ENCODE assay signal across 9 cellular contexts in the genomic region with DNA sequence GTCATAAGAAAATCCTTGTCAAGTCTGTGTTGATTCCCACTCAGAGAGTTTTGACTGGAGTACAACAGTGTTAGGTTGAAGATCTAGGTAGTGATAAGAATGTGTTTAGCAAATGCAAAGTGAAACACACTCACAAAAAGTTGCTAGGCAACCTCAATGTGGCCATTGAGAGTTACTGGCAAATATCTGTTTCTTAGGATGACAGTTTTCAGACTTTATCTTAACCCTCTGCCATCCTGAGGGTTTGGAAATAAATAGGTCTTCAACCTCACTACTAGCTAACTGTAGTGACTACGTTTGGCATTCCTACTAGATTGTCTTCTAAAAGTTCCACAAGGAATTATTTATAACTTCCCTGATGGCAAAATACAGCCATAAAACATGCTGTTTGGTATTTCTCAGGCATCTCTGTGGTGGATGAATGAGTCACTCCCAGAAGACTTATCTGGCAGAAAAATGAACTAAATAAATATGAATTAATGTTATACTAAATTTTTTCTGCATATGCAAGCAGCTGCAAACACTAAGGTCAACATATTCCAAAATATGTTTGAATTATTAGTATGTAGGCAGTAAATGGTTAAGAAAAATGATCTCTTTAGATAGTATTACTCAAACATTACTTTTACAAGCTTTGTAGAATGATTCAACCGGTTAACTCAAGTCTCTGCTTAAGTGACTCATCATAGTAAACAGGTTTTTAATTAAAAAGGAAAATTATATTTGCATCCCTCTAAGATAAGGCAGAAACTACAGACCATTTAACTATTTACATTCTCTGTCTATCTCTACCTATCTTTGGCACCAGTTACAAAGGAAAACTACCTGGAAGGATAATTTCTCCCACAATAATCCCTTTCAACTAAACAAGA. TPM values are rescaled to one million over a fixed set of nuclear protein-coding genes. Genes with fewer than 3 reads are reported as not detected.
DNase-seq lines count a peak whose midpoint lies in the region; ATAC-seq, FAIRE-seq and TF ChIP-seq lines count a peak whose summit lies in the region.
"Had no signal": no experiment of that assay in that cellular context is flagged by ENCODE, and none has a peak within 500 bp of the region (broad histone marks: within the 10 kb centered on the region; RNA-seq: fewer than 3 reads in every experiment).

No MANE protein-coding gene starts in this region.

- CTCF ChIA-PET in endothelial cell of umbilical vein (lab: Charles Lee) = interaction anchor here (0.8 to 2.6 kb wide), 3 partner anchors 18 to 134 kb away, joined by 3 to 18 read pairs (median 3); a partner anchor contains a TSS

- TF ChIP-seq EP300 in sigmoid colon (IDR thresholded peaks at IDR 0.05) = no peak

- H3K4me1 ChIP-seq in endothelial cell of umbilical vein (ENCODE audit: control insufficient read depth, extremely low read depth, insufficient read depth, low read length) (peaks cover 7% of the 10 kb centered on the region), sigmoid colon (peaks cover 0 to 39% (median 31%) of the 10 kb centered on the region in 4 donors)

- intact Hi-C loops in endothelial cell of umbilical vein (cut with micrococcal nuclease) = no loop called here
- intact Hi-C loops in sigmoid colon (cut with DNase I) = no loop called here

- no peak overlapping the region for H3K4me3 ChIP-seq in endothelial cell of umbilical vein (replicated peaks in 1 of 3; ENCODE audit: insufficient read depth in 1 of 3, low read depth in 1 of 3, low read length in 3 of 3)
- H3K4me3 ChIP-seq in sigmoid colon = no peak overlapping the region

- H3K79me2 ChIP-seq in endothelial cell of umbilical vein (ENCODE audit: control insufficient read depth, insufficient read depth, low read length) = no peaks in the 10 kb centered on the region

- no peaks in the 10 kb centered on the region for H3K9me3 ChIP-seq in endothelial cell of umbilical vein (replicated peaks; ENCODE audit: control insufficient read depth, insufficient read depth, low read length)
- no peaks in the 10 kb centered on the region for H3K9me3 ChIP-seq in sigmoid colon

- H3K27me3 ChIP-seq in endothelial cell of umbilical vein (ENCODE audit: control insufficient read depth in 2 of 2, insufficient read depth in 2 of 2, low read length in 2 of 2) = no peaks in the 10 kb centered on the region
- no peaks in the 10 kb centered on the region for H3K27me3 ChIP-seq in sigmoid colon

- dilution Hi-C loops in endothelial cell of umbilical vein (cut with MboI; ENCODE audit: extremely low pct_ligation_motif_present, low sequenced_read_pairs) = no loop called here

- H3K4me2 ChIP-seq in endothelial cell of umbilical vein (ENCODE audit: insufficient read depth, low read length) = no peak overlapping the region

- peak overlapping the region; percentile 3 for H3K27ac ChIP-seq in endothelial cell of umbilical vein (ENCODE audit: insufficient read depth, low read depth, low read length)
- H3K27ac ChIP-seq in sigmoid colon = peak overlapping the region in 3 of 4 donors; percentile 15 to 45 (median 31)

- WGBS in sigmoid colon, 2 donors = 4 to 32% methylated on average over 2 of the region's 2 CpGs

- POLR2A ChIA-PET in endothelial cell of umbilical vein (lab: Charles Lee) = no interaction called here

- no peak overlapping the region for H3K9ac ChIP-seq in endothelial cell of umbilical vein (replicated peaks; ENCODE audit: extremely low read depth, insufficient read depth, low read length)

- no TSS peak for BruUV-seq in endothelial cell of umbilical vein (replicated peaks; lab: Mats Ljungman, UMichigan)

- no peak for TF ChIP-seq CTCF in endothelial cell of umbilical vein (IDR thresholded peaks at IDR 0.05; ENCODE audit: extremely low read depth in 1 of 2, insufficient read depth in 1 of 2, low read depth in 1 of 2, low read length in 2 of 2)
- no peak for TF ChIP-seq CTCF in sigmoid colon (IDR thresholded peaks at IDR 0.05)

- H2AFZ ChIP-seq in endothelial cell of umbilical vein (ENCODE audit: low read depth, low read length) = no peak overlapping the region

- H3K9me1 ChIP-seq in endothelial cell of umbilical vein (replicated peaks; ENCODE audit: control insufficient read depth, extremely low read depth, insufficient read depth, low read length) = no peaks in the 10 kb centered on the region

- DNase-seq in GM03348 (ENCODE audit: low spot score) (peak; percentile 80), RKO (ENCODE audit: low spot score) (peak; percentile 75), endothelial cell of umbilical vein (ENCODE audit: low read depth, low spot score) (peak; percentile 75), sigmoid colon (no peak), NCI-H748 (lab: John Stamatoyannopoulos, UW; ENCODE audit: unreplicated experiment) (no peak), mucosa of gallbladder (ENCODE audit: low spot score) (no peak)

- no peak for ATAC-seq in GM21529 (IDR thresholded peaks at IDR 0.05; ENCODE audit: unreplicated experiment)
- no peak for ATAC-seq in HG03432 (IDR thresholded peaks at IDR 0.05; ENCODE audit: unreplicated experiment)

- H4K20me1 ChIP-seq in endothelial cell of umbilical vein (replicated peaks; ENCODE audit: control insufficient read depth, extremely low read depth, insufficient read depth, low read length) = no peaks in the 10 kb centered on the region

- H3K36me3 ChIP-seq in endothelial cell of umbilical vein (ENCODE audit: control insufficient read depth in 2 of 2, extremely low read depth in 1 of 2, insufficient read depth in 2 of 2, low read length in 2 of 2) (no peaks in the 10 kb centered on the region), sigmoid colon (no peaks in the 10 kb centered on the region)

- TF ChIP-seq POLR2A in endothelial cell of umbilical vein (IDR thresholded peaks at IDR 0.05; ENCODE audit: low read depth, low read length) (no peak), sigmoid colon (IDR thresholded peaks at IDR 0.05) (no peak)

- FAIRE-seq in endothelial cell of umbilical vein (lab: Jason Lieb, UNC) = no peak
- FAIRE-seq: TTC549 had no signal

TF ChIP-seq in endothelial cell of umbilical vein, 7 proteins besides CTCF, POLR2A, EP300 and RAD21:
- TF ChIP-seq JUN (IDR thresholded peaks at IDR 0.05; ENCODE audit: borderline replicate concordance, insufficient read depth, insufficient read length, low read depth) = peak; percentile 35
- no peak for TF ChIP-seq GATA2 (IDR thresholded peaks at IDR 0.05; ENCODE audit: insufficient read depth, insufficient read length, low read depth, low read length)
TF ChIP-seq in endothelial cell of umbilical vein: peak in this region for 1.

RNA-seq across cellular contexts. Expression of a gene that starts 17.1 kb away (rescaled TPM):
- total RNA-seq in endothelial cell of umbilical vein = 2.4 and 3.5 TPM in 2 replicates
- polyA plus RNA-seq in endothelial cell of umbilical vein = 0.19 and 1.4 TPM in 2 replicates
- polyA plus RNA-seq in endothelial cell of umbilical vein (2011; cell fraction: cytosol; rRNA removed) = 0.50 and 0.56 TPM in 2 replicates
- 2.4 and 3.1 TPM in 2 replicates for polyA plus RNA-seq in endothelial cell of umbilical vein (2011; cell fraction: nucleus; rRNA removed)
- polyA plus RNA-seq in endothelial cell of umbilical vein (2012) = 0.57 and 0.74 TPM in 2 replicates
- polyA minus RNA-seq in endothelial cell of umbilical vein = 0.30 and 1.1 TPM in 2 replicates
- not detected for polyA minus RNA-seq in endothelial cell of umbilical vein (2011; cell fraction: cytosol; rRNA and poly(A)+ RNA removed)
- polyA minus RNA-seq in endothelial cell of umbilical vein (2011; cell fraction: nucleus; rRNA and poly(A)+ RNA removed) = 2.5 and 4.9 TPM in 2 replicates
- total RNA-seq in sigmoid colon = 10 to 100 TPM in 2 of 4 donors, 1 to 10 TPM in 2; 9.0 to 30.2 (median 11.9) TPM
- 100 to 1,000 TPM in 1 of 3 donors, 10 to 100 TPM in 2; 41.0 to 104 (median 96.6) TPM for polyA plus RNA-seq in sigmoid colon
- total RNA-seq in mucosa of gallbladder = 39.0 TPM

RNA-seq across cellular contexts. Expression of a gene that starts 27.2 kb away (rescaled TPM):
- total RNA-seq in endothelial cell of umbilical vein = not detected in 2 replicates
- polyA plus RNA-seq in endothelial cell of umbilical vein = not detected in 2 replicates
- not detected in 2 replicates for polyA plus RNA-seq in endothelial cell of umbilical vein (2011; cell fraction: cytosol; rRNA removed)
- not detected in 2 replicates for polyA plus RNA-seq in endothelial cell of umbilical vein (2011; cell fraction: nucleus; rRNA removed)
- polyA plus RNA-seq in endothelial cell of umbilical vein (2012) = not detected in 2 replicates
- not detected in 2 replicates for polyA minus RNA-seq in endothelial cell of umbilical vein
- not detected for polyA minus RNA-seq in endothelial cell of umbilical vein (2011; cell fraction: cytosol; rRNA and poly(A)+ RNA removed)
- not detected in 2 replicates for polyA minus RNA-seq in endothelial cell of umbilical vein (2011; cell fraction: nucleus; rRNA and poly(A)+ RNA removed)
- not detected for total RNA-seq in sigmoid colon
- polyA plus RNA-seq in sigmoid colon = not detected
- total RNA-seq in mucosa of gallbladder = not detected

Comparison
In these comparisons a context has a peak if more than half of its experiments do, and no peak if none do; other contexts are left out.
1. DNase-seq: peak in GM03348 (single experiment), RKO (single experiment) and endothelial cell of umbilical vein (single experiment); none in sigmoid colon (single experiment), NCI-H748 (single experiment) and mucosa of gallbladder (single experiment).